1 cellular context compared by ENCODE assay signal in the genomic region with DNA sequence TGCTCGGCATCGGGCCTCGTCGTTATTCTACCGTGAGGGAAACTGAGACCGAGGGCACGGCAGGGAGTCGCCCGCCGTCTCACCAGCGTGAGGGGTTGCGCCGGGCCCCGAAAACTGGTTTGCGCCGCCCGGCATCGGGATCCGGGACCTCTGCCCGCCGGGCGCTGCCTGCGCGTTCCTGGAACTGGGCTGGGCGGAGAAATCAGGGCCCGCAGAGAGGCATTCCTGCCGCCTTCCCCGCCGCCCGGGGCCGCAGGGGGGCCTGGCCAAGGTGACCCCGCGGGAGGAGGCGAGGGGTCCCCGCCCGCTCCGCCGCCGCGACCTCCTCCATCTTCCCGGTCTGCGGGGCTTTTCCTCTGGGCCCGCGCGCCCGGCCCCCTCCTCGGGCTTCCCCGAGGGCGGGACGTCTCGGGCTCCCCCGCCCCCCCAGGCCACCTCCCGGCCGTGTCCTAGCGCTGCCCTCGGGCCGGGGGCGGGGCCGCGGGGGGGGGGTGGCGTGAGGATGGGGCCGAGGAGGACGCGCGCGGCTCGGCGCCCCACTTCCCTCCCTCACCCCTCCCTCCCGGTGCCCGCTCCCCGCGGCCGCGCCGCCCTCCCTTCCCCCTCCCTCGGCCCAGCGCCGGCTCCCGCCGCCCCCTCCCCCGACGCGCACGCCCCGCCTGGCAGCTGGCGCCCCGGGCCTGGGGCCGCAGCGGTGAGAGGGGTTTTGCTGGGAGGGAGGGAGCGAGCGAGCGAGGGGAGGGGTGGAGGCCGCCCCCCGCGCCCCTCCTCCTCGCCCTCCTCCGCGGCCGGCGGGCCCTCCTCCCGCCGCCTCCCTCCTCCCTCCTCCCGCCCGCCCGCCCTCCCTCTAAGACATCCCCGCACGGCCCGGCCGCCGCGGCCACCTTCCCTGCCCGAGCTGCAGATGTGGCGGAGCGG.
TF ChIP-seq lines count a peak whose summit lies in the region.

Gene GLIS2, plus strand, starts transcription at position 883 of the 918 bp plus-strand sequence. CDS start 16,214 bp downstream, outside the sequence.

TF ChIP-seq in HEK293, 187 proteins besides CTCF, POLR2A, EP300 and RAD21 (continued from another document and continues in another):
- TF ChIP-seq, protein P1, sequence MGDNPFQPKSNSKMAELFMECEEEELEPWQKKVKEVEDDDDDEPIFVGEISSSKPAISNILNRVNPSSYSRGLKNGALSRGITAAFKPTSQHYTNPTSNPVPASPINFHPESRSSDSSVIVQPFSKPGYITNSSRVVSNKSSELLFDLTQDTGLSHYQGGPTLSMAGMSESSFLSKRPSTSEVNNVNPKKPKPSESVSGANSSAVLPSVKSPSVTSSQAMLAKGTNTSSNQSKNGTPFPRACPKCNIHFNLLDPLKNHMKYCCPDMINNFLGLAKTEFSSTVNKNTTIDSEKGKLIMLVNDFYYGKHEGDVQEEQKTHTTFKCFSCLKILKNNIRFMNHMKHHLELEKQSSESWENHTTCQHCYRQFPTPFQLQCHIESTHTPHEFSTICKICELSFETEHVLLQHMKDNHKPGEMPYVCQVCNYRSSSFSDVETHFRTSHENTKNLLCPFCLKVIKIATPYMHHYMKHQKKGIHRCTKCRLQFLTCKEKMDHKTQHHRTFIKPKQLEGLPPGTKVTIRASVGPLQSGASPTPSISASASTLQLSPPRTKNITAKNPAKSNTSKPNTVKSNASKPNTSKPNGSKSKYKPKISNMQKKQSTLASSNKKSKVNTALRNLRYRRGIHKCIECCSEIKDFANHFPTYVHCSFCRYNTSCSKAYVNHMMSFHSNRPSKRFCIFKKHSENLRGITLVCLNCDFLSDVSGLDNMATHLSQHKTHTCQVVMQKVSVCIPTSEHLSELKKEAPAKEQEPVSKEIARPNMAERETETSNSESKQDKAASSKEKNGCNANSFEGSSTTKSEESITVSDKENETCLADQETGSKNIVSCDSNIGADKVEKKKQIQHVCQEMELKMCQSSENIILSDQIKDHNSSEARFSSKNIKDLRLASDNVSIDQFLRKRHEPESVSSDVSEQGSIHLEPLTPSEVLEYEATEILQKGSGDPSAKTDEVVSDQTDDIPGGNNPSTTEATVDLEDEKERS (tag by site-specific recombination; IDR thresholded peaks at IDR 0.05): no peak
- TF ChIP-seq ZNF623 (tag by site-specific recombination; IDR thresholded peaks at IDR 0.05) (0 out of 2 replicates have a peak, but pooled peaks have one; percentile 4), ZNF530 (tag by site-specific recombination; IDR thresholded peaks at IDR 0.05; ENCODE audit: low read depth) (no peak), ZNF561 (tag by site-specific recombination; IDR thresholded peaks at IDR 0.05; ENCODE audit: borderline replicate concordance) (no peak; the same call in 1 of the 2 replicates), GLI4 (tag by site-specific recombination; IDR thresholded peaks at IDR 0.05) (no peak), SP2 (tag by site-specific recombination; IDR thresholded peaks at IDR 0.05) (0 out of 2 replicates have a peak, but pooled peaks have one; percentile 26), ZNF560 (tag by site-specific recombination; IDR thresholded peaks at IDR 0.05; ENCODE audit: borderline replicate concordance) (no peak), ZNF621 (tag by site-specific recombination; IDR thresholded peaks at IDR 0.05) (no peak), ZNF121 (tag by site-specific recombination; IDR thresholded peaks at IDR 0.05) (no peak), ZNF148 (tag by site-specific recombination; IDR thresholded peaks at IDR 0.05; ENCODE audit: borderline replicate concordance) (no peak), ZNF335 (tag by site-specific recombination; conservative IDR thresholded peaks at IDR 0.05) (peak; percentile 89), ZNF548 (tag by site-specific recombination; IDR thresholded peaks at IDR 0.05) (no peak), OSR2 (tag by site-specific recombination; IDR thresholded peaks at IDR 0.05) (no peak), GFI1B (tag by site-specific recombination; IDR thresholded peaks at IDR 0.05) (no peak), KLF7 (tag by site-specific recombination; IDR thresholded peaks at IDR 0.05; ENCODE audit: borderline replicate concordance) (no peak), ZNF132 (tag by site-specific recombination; IDR thresholded peaks at IDR 0.05; ENCODE audit: borderline replicate concordance) (no peak), ZNF639 (tag by site-specific recombination; IDR thresholded peaks at IDR 0.05) (no peak), ZFHX2 (tag by site-specific recombination; conservative IDR thresholded peaks at IDR 0.05) (peak; percentile 40; the same call in 1 of the 2 replicates), ZSCAN23 (tag by site-specific recombination; IDR thresholded peaks at IDR 0.05) (no peak), SP3 (tag by site-specific recombination; IDR thresholded peaks at IDR 0.05) (peak; percentile 64), ZNF416 (tag by site-specific recombination; IDR thresholded peaks at IDR 0.05) (no peak), ZNF596 (tag by site-specific recombination; IDR thresholded peaks at IDR 0.05) (peak; percentile 68), ZNF37A (tag by site-specific recombination; IDR thresholded peaks at IDR 0.05) (no peak), ZNF155 (tag by site-specific recombination; IDR thresholded peaks at IDR 0.05) (no peak), ZBTB26 (tag by site-specific recombination; optimal IDR thresholded peaks at IDR 0.05) (peak; percentile 85), RBAK (tag by site-specific recombination; IDR thresholded peaks at IDR 0.05) (no peak), KLF16 (tag by site-specific recombination; IDR thresholded peaks at IDR 0.05) (no peak), ZNF398 (tag by site-specific recombination; IDR thresholded peaks at IDR 0.05) (peak; percentile 85), SALL2 (tag by site-specific recombination; IDR thresholded peaks at IDR 0.05; ENCODE audit: borderline replicate concordance) (no peak), MEIS1 (CRISPR knock-in tag; IDR thresholded peaks at IDR 0.05; ENCODE audit: borderline replicate concordance) (no peak), ZNF433 (tag by site-specific recombination; IDR thresholded peaks at IDR 0.05; ENCODE audit: low read depth) (no peak), KLF9 (tag by site-specific recombination; IDR thresholded peaks at IDR 0.05; ENCODE audit: low read depth) (0 out of 2 replicates have a peak, but pooled peaks have one; percentile 31)
- TF ChIP-seq, protein P2, sequence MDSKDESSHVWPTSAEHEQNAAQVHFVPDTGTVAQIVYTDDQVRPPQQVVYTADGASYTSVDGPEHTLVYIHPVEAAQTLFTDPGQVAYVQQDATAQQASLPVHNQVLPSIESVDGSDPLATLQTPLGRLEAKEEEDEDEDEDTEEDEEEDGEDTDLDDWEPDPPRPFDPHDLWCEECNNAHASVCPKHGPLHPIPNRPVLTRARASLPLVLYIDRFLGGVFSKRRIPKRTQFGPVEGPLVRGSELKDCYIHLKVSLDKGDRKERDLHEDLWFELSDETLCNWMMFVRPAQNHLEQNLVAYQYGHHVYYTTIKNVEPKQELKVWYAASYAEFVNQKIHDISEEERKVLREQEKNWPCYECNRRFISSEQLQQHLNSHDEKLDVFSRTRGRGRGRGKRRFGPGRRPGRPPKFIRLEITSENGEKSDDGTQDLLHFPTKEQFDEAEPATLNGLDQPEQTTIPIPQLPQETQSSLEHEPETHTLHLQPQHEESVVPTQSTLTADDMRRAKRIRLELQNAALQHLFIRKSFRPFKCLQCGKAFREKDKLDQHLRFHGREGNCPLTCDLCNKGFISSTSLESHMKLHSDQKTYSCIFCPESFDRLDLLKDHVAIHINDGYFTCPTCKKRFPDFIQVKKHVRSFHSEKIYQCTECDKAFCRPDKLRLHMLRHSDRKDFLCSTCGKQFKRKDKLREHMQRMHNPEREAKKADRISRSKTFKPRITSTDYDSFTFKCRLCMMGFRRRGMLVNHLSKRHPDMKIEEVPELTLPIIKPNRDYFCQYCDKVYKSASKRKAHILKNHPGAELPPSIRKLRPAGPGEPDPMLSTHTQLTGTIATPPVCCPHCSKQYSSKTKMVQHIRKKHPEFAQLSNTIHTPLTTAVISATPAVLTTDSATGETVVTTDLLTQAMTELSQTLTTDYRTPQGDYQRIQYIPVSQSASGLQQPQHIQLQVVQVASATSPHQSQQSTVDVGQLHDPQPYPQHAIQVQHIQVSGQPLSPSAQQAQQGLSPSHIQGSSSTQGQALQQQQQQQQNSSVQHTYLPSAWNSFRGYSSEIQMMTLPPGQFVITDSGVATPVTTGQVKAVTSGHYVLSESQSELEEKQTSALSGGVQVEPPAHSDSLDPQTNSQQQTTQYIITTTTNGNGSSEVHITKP (tag by site-specific recombination; IDR thresholded peaks at IDR 0.05): no peak
- TF ChIP-seq, protein P3, sequence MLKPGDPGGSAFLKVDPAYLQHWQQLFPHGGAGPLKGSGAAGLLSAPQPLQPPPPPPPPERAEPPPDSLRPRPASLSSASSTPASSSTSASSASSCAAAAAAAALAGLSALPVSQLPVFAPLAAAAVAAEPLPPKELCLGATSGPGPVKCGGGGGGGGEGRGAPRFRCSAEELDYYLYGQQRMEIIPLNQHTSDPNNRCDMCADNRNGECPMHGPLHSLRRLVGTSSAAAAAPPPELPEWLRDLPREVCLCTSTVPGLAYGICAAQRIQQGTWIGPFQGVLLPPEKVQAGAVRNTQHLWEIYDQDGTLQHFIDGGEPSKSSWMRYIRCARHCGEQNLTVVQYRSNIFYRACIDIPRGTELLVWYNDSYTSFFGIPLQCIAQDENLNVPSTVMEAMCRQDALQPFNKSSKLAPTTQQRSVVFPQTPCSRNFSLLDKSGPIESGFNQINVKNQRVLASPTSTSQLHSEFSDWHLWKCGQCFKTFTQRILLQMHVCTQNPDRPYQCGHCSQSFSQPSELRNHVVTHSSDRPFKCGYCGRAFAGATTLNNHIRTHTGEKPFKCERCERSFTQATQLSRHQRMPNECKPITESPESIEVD (tag by site-specific recombination; IDR thresholded peaks at IDR 0.05): no peak
- TF ChIP-seq, protein P4, sequence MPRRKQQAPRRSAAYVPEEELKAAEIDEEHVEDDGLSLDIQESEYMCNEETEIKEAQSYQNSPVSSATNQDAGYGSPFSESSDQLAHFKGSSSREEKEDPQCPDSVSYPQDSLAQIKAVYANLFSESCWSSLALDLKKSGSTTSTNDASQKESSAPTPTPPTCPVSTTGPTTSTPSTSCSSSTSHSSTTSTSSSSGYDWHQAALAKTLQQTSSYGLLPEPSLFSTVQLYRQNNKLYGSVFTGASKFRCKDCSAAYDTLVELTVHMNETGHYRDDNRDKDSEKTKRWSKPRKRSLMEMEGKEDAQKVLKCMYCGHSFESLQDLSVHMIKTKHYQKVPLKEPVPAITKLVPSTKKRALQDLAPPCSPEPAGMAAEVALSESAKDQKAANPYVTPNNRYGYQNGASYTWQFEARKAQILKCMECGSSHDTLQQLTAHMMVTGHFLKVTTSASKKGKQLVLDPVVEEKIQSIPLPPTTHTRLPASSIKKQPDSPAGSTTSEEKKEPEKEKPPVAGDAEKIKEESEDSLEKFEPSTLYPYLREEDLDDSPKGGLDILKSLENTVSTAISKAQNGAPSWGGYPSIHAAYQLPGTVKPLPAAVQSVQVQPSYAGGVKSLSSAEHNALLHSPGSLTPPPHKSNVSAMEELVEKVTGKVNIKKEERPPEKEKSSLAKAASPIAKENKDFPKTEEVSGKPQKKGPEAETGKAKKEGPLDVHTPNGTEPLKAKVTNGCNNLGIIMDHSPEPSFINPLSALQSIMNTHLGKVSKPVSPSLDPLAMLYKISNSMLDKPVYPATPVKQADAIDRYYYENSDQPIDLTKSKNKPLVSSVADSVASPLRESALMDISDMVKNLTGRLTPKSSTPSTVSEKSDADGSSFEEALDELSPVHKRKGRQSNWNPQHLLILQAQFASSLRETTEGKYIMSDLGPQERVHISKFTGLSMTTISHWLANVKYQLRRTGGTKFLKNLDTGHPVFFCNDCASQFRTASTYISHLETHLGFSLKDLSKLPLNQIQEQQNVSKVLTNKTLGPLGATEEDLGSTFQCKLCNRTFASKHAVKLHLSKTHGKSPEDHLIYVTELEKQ (tag by site-specific recombination; IDR thresholded peaks at IDR 0.05; ENCODE audit: borderline replicate concordance): no peak
